In the genomic region with DNA sequence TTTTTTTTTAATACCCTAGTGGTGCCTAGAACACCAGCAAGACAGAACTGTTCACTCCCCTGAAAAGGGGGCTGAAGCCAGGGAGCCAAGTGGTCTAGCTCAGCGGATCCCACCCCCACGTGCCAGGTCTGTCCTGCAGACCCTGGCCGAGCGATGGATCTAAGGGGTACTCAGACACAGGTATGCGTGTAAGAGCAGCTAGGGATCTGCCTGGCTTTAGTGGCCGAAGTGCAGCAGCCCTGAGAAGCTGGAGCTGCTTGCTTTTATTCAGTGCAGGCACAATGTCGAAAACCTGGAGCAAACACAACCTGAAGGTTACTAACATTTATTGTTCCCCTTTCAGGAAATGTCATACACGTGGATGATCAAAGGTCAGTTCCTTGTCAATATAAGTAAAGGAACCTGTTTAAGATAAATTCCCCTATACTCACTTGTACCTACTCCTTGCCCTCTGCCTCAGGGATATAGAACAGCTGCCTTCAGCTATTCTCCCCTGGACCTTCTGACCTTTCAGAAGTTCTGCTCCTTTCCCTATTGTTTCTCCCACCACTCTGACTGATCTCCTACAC, we compare ENCODE assay signal across 20 cellular contexts. TPM values are rescaled to one million over a fixed set of nuclear protein-coding genes. Genes with fewer than 3 reads are reported as not detected.
DNase-seq lines count a peak whose midpoint lies in the region; ATAC-seq and TF ChIP-seq lines count a peak whose summit lies in the region.
"Had no signal": no experiment of that assay in that cellular context is flagged by ENCODE, and none has a peak within 500 bp of the region (broad histone marks: within the 10 kb centered on the region; RNA-seq: fewer than 3 reads in every experiment).

No MANE protein-coding gene starts in this region.

- H3K27me3 ChIP-seq in stomach = no peaks in the 10 kb centered on the region
- H3K27me3 ChIP-seq: BLaER1 treated with 17β-estradiol and CSF1 and Interleukin-3, amounts not matched to agents 10 nM and 100 nM had no signal

- no peak for TF ChIP-seq EP300 in stomach (IDR thresholded peaks at IDR 0.05)

- no peak for ATAC-seq in activated CD8-positive, alpha-beta memory T cell treated with anti-CD3 and anti-CD28 coated beads, Interleukin-2, amount 10 ng/mL, durations not matched to agents 7 days and 5 days
- ATAC-seq in left colon = peak; percentile 83
- peak; percentile 82 for ATAC-seq in mucosa of descending colon
- ATAC-seq: A549; CD8-positive, alpha-beta T cell had no signal

- no peak overlapping the region for H3K4me3 Mint-ChIP-seq in activated CD8-positive, alpha-beta memory T cell treated with anti-CD3 and anti-CD28 coated beads, Interleukin-2, amount 10 ng/mL, durations not matched to agents 7 days and 5 days
- H3K4me3 Mint-ChIP-seq in chondrocyte (ENCODE audit: unreplicated experiment) = no peak overlapping the region
- H3K4me3 Mint-ChIP-seq: B cell; CD4-positive, alpha-beta T cell; CD8-positive, alpha-beta T cell had no signal

- no peaks in the 10 kb centered on the region for H3K36me3 ChIP-seq in mucosa of descending colon (ENCODE audit: low read depth)
- H3K36me3 ChIP-seq in stomach = no peaks in the 10 kb centered on the region
- H3K36me3 ChIP-seq: BLaER1 treated with 17β-estradiol and CSF1 and Interleukin-3, amounts not matched to agents 10 nM and 100 nM had no signal

- H3K9me3 ChIP-seq in mucosa of descending colon (peaks cover 6% of the 10 kb centered on the region), stomach (peaks cover 0 to 9% (median 3%) of the 10 kb centered on the region in 4 donors)
- H3K9me3 ChIP-seq: A549, Caco-2 had no signal

- no peaks in the 10 kb centered on the region for H3K27me3 Mint-ChIP-seq in activated CD8-positive, alpha-beta memory T cell treated with anti-CD3 and anti-CD28 coated beads, Interleukin-2, amount 10 ng/mL, durations not matched to agents 7 days and 5 days
- peaks cover 16% of the 10 kb centered on the region for H3K27me3 Mint-ChIP-seq in chondrocyte (ENCODE audit: low read depth)
- H3K27me3 Mint-ChIP-seq: B cell; CD4-positive, alpha-beta T cell had no signal

- no peak overlapping the region for H3K27ac ChIP-seq in stomach
- H3K27ac ChIP-seq: 22Rv1; A549; BLaER1 treated with 17β-estradiol and CSF1 and Interleukin-3, amounts not matched to agents 10 nM and 100 nM; C4-2B had no signal

- intact Hi-C loops in left colon (cut with DNase I, micrococcal nuclease) (no loop called here), mucosa of descending colon (cut with DNase I, micrococcal nuclease) (no loop called here), stomach (cut with DNase I; ENCODE audit: low total_unique reads) (no loop called here)

- WGBS in stomach, 5 donors = 77 to 88% (median 82%) methylated on average over 6 to 8 of the region's 8 CpGs

- TF ChIP-seq CTCF in chondrocyte (IDR thresholded peaks at IDR 0.05) = no peak
- no peak for TF ChIP-seq CTCF in mucosa of descending colon (IDR thresholded peaks at IDR 0.05)
- no peak for TF ChIP-seq CTCF in stomach (IDR thresholded peaks at IDR 0.05)

- peaks cover 22% of the 10 kb centered on the region for H3K9me3 Mint-ChIP-seq in activated CD8-positive, alpha-beta memory T cell treated with anti-CD3 and anti-CD28 coated beads, Interleukin-2, amount 10 ng/mL, durations not matched to agents 7 days and 5 days (ENCODE audit: low read depth)
- H3K9me3 Mint-ChIP-seq in chondrocyte (ENCODE audit: low read depth) = peaks cover 23% of the 10 kb centered on the region

- no peak for DNase-seq in activated CD8-positive, alpha-beta memory T cell treated with anti-CD3 and anti-CD28 coated beads, Interleukin-2, amount 10 ng/mL, durations not matched to agents 7 days and 5 days
- no peak for DNase-seq in activated CD8-positive, alpha-beta memory T cell treated with anti-CD3 and anti-CD28 coated beads for 24 hours
- DNase-seq in chondrocyte (ENCODE audit: low spot score) = peak; percentile 67
- DNase-seq in left colon = no peak
- DNase-seq in mucosa of descending colon = peak in 2 of 3 donors; percentile 16 to 35
- DNase-seq in stimulated activated naive CD4-positive, alpha-beta T cell (lab: John Stamatoyannopoulos, UW) = no peak
- no peak for DNase-seq in stomach
- DNase-seq in KG1 (lab: John Stamatoyannopoulos, UW) = no peak
- DNase-seq: AML-193; Caco-2; Calu3; CD4-positive, alpha-beta T cell; CD8-positive, alpha-beta T cell; DMS79 treated with DMSO at 0.1 percent for 48 hours; GF-D8 had no signal

- H3K4me1 ChIP-seq in mucosa of descending colon (ENCODE audit: low read depth) = peaks cover 5% of the 10 kb centered on the region
- H3K4me1 ChIP-seq in stomach = peaks cover 0 to 19% (median 7%) of the 10 kb centered on the region in 4 donors
- H3K4me1 ChIP-seq: Caco-2 had no signal

- H3K4me1 Mint-ChIP-seq in activated CD8-positive, alpha-beta memory T cell treated with anti-CD3 and anti-CD28 coated beads, Interleukin-2, amount 10 ng/mL, durations not matched to agents 7 days and 5 days = peaks cover 6% of the 10 kb centered on the region
- H3K4me1 Mint-ChIP-seq in chondrocyte (ENCODE audit: low read depth) = peaks cover 37% of the 10 kb centered on the region

- H3K27ac Mint-ChIP-seq in activated CD8-positive, alpha-beta memory T cell treated with anti-CD3 and anti-CD28 coated beads, Interleukin-2, amount 10 ng/mL, durations not matched to agents 7 days and 5 days = peak overlapping the region; percentile 22
- no peak overlapping the region for H3K27ac Mint-ChIP-seq in chondrocyte (ENCODE audit: unreplicated experiment)
- H3K27ac Mint-ChIP-seq: B cell; CD4-positive, alpha-beta T cell; CD8-positive, alpha-beta T cell had no signal

- no peak for TF ChIP-seq POLR2A in stomach (IDR thresholded peaks at IDR 0.05)

- peaks cover 81% of the 10 kb centered on the region for H3K36me3 Mint-ChIP-seq in activated CD8-positive, alpha-beta memory T cell treated with anti-CD3 and anti-CD28 coated beads, Interleukin-2, amount 10 ng/mL, durations not matched to agents 7 days and 5 days
- peaks cover 11% of the 10 kb centered on the region for H3K36me3 Mint-ChIP-seq in chondrocyte (ENCODE audit: low read depth)

- H3K4me3 ChIP-seq in mucosa of descending colon = no peak overlapping the region
- H3K4me3 ChIP-seq in stomach = no peak overlapping the region
- H3K4me3 ChIP-seq: A549; BLaER1 treated with 17β-estradiol and CSF1 and Interleukin-3, amounts not matched to agents 10 nM and 100 nM had no signal

- CTCF ChIA-PET in activated CD8-positive, alpha-beta memory T cell treated with anti-CD3 and anti-CD28 coated beads, Interleukin-2, amount 10 ng/mL, durations not matched to agents 7 days and 5 days (lab: Charles Lee) = interaction anchor here (0.9 kb wide), 1 partner anchor 19 kb away, joined by 3 read pairs; no protein-coding TSS in a partner anchor

RNA-seq across cellular contexts. Expression of a gene that starts 3.3 kb away (rescaled TPM):
- 10 to 100 TPM; 60.1 to 85.6 TPM for total RNA-seq in activated CD8-positive, alpha-beta memory T cell treated with anti-CD3 and anti-CD28 coated beads, Interleukin-2, amount 10 ng/mL, durations not matched to agents 7 days and 5 days
- total RNA-seq in chondrocyte (4.2 to 13.8 TPM (median 5.0 TPM) in 3 replicates), left colon (10 to 100 TPM; 24.5 to 31.2 TPM), mucosa of descending colon (10 to 100 TPM; 22.6 to 41.8 (median 33.1) TPM), stomach (10 to 100 TPM in 1 of 5 donors, 1 to 10 TPM in 3, under 1 TPM in 1; 0.58 to 11.7 (median 8.8) TPM)
- polyA plus RNA-seq in stomach = 1 to 10 TPM; 1.7 to 4.1 (median 3.8) TPM

RNA-seq across cellular contexts. Expression of a gene that starts 27.1 kb away (rescaled TPM):
- total RNA-seq in activated CD8-positive, alpha-beta memory T cell treated with anti-CD3 and anti-CD28 coated beads, Interleukin-2, amount 10 ng/mL, durations not matched to agents 7 days and 5 days = 100 to 1,000 TPM; 119 to 181 TPM
- total RNA-seq in chondrocyte = 6.8 to 22.5 TPM (median 6.9 TPM) in 3 replicates
- total RNA-seq in left colon = 10 to 100 TPM in 1 of 2 donors, 1 to 10 TPM in 1; 9.9 to 22.6 TPM
- 10 to 100 TPM; 16.9 to 27.6 (median 22.8) TPM for total RNA-seq in mucosa of descending colon
- 10 to 100 TPM in 2 of 5 donors, 1 to 10 TPM in 3; 1.7 to 30.9 (median 5.2) TPM for total RNA-seq in stomach
- polyA plus RNA-seq in stomach = 1 to 10 TPM; 2.9 to 5.7 (median 3.9) TPM
- total RNA-seq: Caco-2 had no signal

Comparison
In these comparisons a context has a peak if more than half of its experiments do, and no peak if none do; other contexts are left out.
1. DNase-seq: peak in chondrocyte (single experiment) and mucosa of descending colon (2 of 3); none in activated CD8-positive, alpha-beta memory T cell treated with anti-CD3 and anti-CD28 coated beads, Interleukin-2, amount 10 ng/mL, durations not matched to agents 7 days and 5 days (single experiment), activated CD8-positive, alpha-beta memory T cell treated with anti-CD3 and anti-CD28 coated beads for 24 hours (single experiment), left colon (0 of 2), stimulated activated naive CD4-positive, alpha-beta T cell (0 of 6), stomach (single experiment) and KG1 (single experiment).